In the genomic region with DNA sequence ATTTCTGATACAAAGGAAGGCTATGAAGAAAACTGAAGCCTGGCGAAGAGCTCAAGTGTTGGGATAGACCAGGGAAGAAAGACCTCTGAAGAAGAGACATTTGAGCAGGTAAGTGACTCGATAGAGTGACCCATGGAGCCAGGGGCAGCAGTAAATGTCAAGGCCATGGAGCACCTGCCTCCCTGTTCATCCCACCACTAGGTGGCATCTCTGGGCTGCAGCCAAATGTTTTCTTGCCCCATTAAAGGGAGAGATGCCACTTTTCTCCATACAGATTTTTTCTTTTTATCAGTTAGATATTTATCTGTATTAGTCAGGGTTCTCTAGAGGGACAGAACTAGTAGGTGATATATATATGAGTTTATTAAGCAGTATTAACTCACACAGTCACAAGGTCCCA, we compare ENCODE assay signal across 8 cellular contexts. TPM values are rescaled to one million over a fixed set of nuclear protein-coding genes. Genes with fewer than 3 reads are reported as not detected.
A peak's percentile ranks its signal among the peaks of the same experiment; 100 is the strongest.
DNase-seq lines count a peak whose midpoint lies in the region; ATAC-seq and TF ChIP-seq lines count a peak whose summit lies in the region.

No MANE protein-coding gene starts in this region.

- H3K4me2 ChIP-seq in DND-41 (ENCODE audit: insufficient read depth, low read length) = no peak overlapping the region

- ATAC-seq in DND-41 (ENCODE audit: insufficient read depth, low read depth) = peak; percentile 52
- ATAC-seq in heart left ventricle = no peak
- no peak for ATAC-seq in HG02870 (IDR thresholded peaks at IDR 0.05; ENCODE audit: unreplicated experiment)
- no peak for ATAC-seq in HG02973 (IDR thresholded peaks at IDR 0.05; ENCODE audit: unreplicated experiment)

- DNase-seq in DND-41 (peak; percentile 59), Peyer's patch (peak; percentile 38 to 70 (median 52)), heart left ventricle (peak in 4 of 5 donors; percentile 21 to 48 (median 34))
- peak; percentile 23 to 24 for DNase-seq in activated T-helper 1 cell treated with anti-CD3 and anti-CD28 coated beads, Interleukin-2, amount 50 U/mL, for 16 hours (ENCODE audit: low read depth in 1 of 2, low spot score in 1 of 2)
- peak; percentile 20 to 38 for DNase-seq in stimulated activated CD4-positive, alpha-beta T cell treated with anti-CD3 and anti-CD28 coated beads, Interleukin-15, amount 100 ng/mL, for 48 hours (ENCODE audit: low read depth in 2 of 2)

- no peaks in the 10 kb centered on the region for H3K36me3 ChIP-seq in DND-41 (ENCODE audit: insufficient read depth, low read length)
- no peaks in the 10 kb centered on the region for H3K36me3 ChIP-seq in Peyer's patch
- no peaks in the 10 kb centered on the region for H3K36me3 ChIP-seq in heart left ventricle

- peaks cover under 1% of the 10 kb centered on the region; the same call in 1 of the 2 replicates for H3K79me2 ChIP-seq in DND-41 (ENCODE audit: insufficient read depth, low read length)

- TF ChIP-seq RAD21 in Ishikawa (IDR thresholded peaks at IDR 0.05; ENCODE audit: low read depth) = peak; percentile 65

- H3K9me3 ChIP-seq in DND-41 (ENCODE audit: insufficient read depth, low read length, severe bottlenecking) = no peaks in the 10 kb centered on the region
- no peaks in the 10 kb centered on the region for H3K9me3 ChIP-seq in Peyer's patch
- H3K9me3 ChIP-seq in heart left ventricle = no peaks in the 10 kb centered on the region

- H3K4me3 ChIP-seq in DND-41 (ENCODE audit: low read depth in 1 of 2, low read length in 2 of 2) (no peak overlapping the region), Peyer's patch (no peak overlapping the region), heart left ventricle (no peak overlapping the region)

- H3K9ac ChIP-seq in DND-41 (ENCODE audit: low read depth, low read length) = no peak overlapping the region

- 43 to 50% (median 45%) methylated on average over 2 of the region's 2 CpGs for WGBS in heart left ventricle, 4 donors

- H3K4me1 ChIP-seq in DND-41 (ENCODE audit: insufficient read depth, low read length) (peaks cover 8% of the 10 kb centered on the region), Peyer's patch (no peaks in the 10 kb centered on the region), heart left ventricle (peaks cover 0 to 6% (median 0%) of the 10 kb centered on the region in 12 donors)

- no peaks in the 10 kb centered on the region for H4K20me1 ChIP-seq in DND-41 (ENCODE audit: insufficient read depth, low read length)

- H3K27me3 ChIP-seq in DND-41 (ENCODE audit: insufficient read depth, low read length, poor library complexity) = no peaks in the 10 kb centered on the region
- H3K27me3 ChIP-seq in Peyer's patch = no peaks in the 10 kb centered on the region
- H3K27me3 ChIP-seq in heart left ventricle = no peaks in the 10 kb centered on the region

- no peak for TF ChIP-seq POLR2A in Peyer's patch (IDR thresholded peaks at IDR 0.05)
- TF ChIP-seq POLR2A in heart left ventricle (IDR thresholded peaks at IDR 0.05) = no peak

- no peak overlapping the region for H2AFZ ChIP-seq in DND-41 (ENCODE audit: low read depth, low read length)

- peak; percentile 79 for TF ChIP-seq CTCF in DND-41 (IDR thresholded peaks at IDR 0.05; ENCODE audit: borderline replicate concordance, extremely low read depth, low read length, poor library complexity, severe bottlenecking)
- TF ChIP-seq CTCF in Peyer's patch (IDR thresholded peaks at IDR 0.05) = peak; percentile 23 to 62 (median 50)
- TF ChIP-seq CTCF in heart left ventricle (IDR thresholded peaks at IDR 0.05) = peak; percentile 31 to 61 (median 52)

- intact Hi-C loops in heart left ventricle (cut with DNase I) = loop anchor here in 7 of 10 donors (5.0 to 10.0 kb wide), 3 partner anchors 177 to 196 kb away; partner anchors contain the start of genes ELK1 (in 1 of the 7) and UXT (in 1 of the 7)

- no peak for TF ChIP-seq EP300 in Ishikawa (IDR thresholded peaks at IDR 0.05; ENCODE audit: borderline replicate concordance)

- H3K27ac ChIP-seq in DND-41 (ENCODE audit: low read length) (no peak overlapping the region), Peyer's patch (no peak overlapping the region), heart left ventricle (no peak overlapping the region)

TF ChIP-seq in Ishikawa, 13 proteins besides CTCF, POLR2A, EP300 and RAD21:
- no peak for TF ChIP-seq FOXM1 (IDR thresholded peaks at IDR 0.05; ENCODE audit: borderline replicate concordance, low read depth)
- TF ChIP-seq NFIC (IDR thresholded peaks at IDR 0.05) = 0 out of 2 replicates have a peak, but pooled peaks have one; percentile 25

RNA-seq across cellular contexts. Expression of gene ZNF81, which starts 4.9 kb away (rescaled TPM):
- 10 to 100 TPM in 2 of 4 donors, 1 to 10 TPM in 2; 8.3 to 13.9 (median 10.6) TPM for total RNA-seq in Peyer's patch
- 1 to 10 TPM; 2.9 to 8.9 (median 6.9) TPM for total RNA-seq in heart left ventricle
- 1 to 10 TPM; 2.5 to 3.5 TPM for polyA plus RNA-seq in heart left ventricle
